1 cellular context compared by ENCODE assay signal in genomic region chr7:44847509-44847919, GRCh38.
TF ChIP-seq lines count a peak whose summit lies in the region.

No MANE protein-coding gene starts in this region.

TF ChIP-seq in HEK293, 187 proteins besides CTCF, POLR2A, EP300 and RAD21 (continued from another document and continues in another):
- TF ChIP-seq ZFP3 (tag by site-specific recombination; IDR thresholded peaks at IDR 0.05; ENCODE audit: low read depth), result no peak
- no peak for TF ChIP-seq MYNN (tag by site-specific recombination; IDR thresholded peaks at IDR 0.05; ENCODE audit: borderline replicate concordance)
- TF ChIP-seq ZNF202 (tag by site-specific recombination; IDR thresholded peaks at IDR 0.05; ENCODE audit: borderline replicate concordance), result no peak
- TF ChIP-seq ZNF23 (tag by site-specific recombination; IDR thresholded peaks at IDR 0.05; ENCODE audit: borderline replicate concordance), result no peak
- no peak for TF ChIP-seq ZNF280C (tag by site-specific recombination; IDR thresholded peaks at IDR 0.05)
- TF ChIP-seq REPIN1 (tag by site-specific recombination; IDR thresholded peaks at IDR 0.05; ENCODE audit: low read depth), result no peak
- no peak for TF ChIP-seq ZNF621 (tag by site-specific recombination; IDR thresholded peaks at IDR 0.05)
- no peak for TF ChIP-seq HOXA7 (CRISPR knock-in tag; IDR thresholded peaks at IDR 0.05; ENCODE audit: borderline replicate concordance)
- TF ChIP-seq, protein P1, sequence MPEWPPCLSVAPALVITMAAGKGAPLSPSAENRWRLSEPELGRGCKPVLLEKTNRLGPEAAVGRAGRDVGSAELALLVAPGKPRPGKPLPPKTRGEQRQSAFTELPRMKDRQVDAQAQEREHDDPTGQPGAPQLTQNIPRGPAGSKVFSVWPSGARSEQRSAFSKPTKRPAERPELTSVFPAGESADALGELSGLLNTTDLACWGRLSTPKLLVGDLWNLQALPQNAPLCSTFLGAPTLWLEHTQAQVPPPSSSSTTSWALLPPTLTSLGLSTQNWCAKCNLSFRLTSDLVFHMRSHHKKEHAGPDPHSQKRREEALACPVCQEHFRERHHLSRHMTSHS (tag by site-specific recombination; IDR thresholded peaks at IDR 0.05), result no peak
- TF ChIP-seq ZNF626 (tag by site-specific recombination; IDR thresholded peaks at IDR 0.05), result no peak
- TF ChIP-seq ZNF19 (tag by site-specific recombination; IDR thresholded peaks at IDR 0.05; ENCODE audit: low read depth), result no peak
- TF ChIP-seq, protein P2, sequence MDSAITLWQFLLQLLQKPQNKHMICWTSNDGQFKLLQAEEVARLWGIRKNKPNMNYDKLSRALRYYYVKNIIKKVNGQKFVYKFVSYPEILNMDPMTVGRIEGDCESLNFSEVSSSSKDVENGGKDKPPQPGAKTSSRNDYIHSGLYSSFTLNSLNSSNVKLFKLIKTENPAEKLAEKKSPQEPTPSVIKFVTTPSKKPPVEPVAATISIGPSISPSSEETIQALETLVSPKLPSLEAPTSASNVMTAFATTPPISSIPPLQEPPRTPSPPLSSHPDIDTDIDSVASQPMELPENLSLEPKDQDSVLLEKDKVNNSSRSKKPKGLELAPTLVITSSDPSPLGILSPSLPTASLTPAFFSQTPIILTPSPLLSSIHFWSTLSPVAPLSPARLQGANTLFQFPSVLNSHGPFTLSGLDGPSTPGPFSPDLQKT (IDR thresholded peaks at IDR 0.05; ENCODE audit: borderline replicate concordance, low read depth, low read length), result no peak
- peak; percentile 91 for TF ChIP-seq ZEB2 (tag by site-specific recombination; IDR thresholded peaks at IDR 0.05)
- no peak for TF ChIP-seq ZNF121 (tag by site-specific recombination; IDR thresholded peaks at IDR 0.05)
- TF ChIP-seq ZNF10 (tag by site-specific recombination; IDR thresholded peaks at IDR 0.05), result no peak
- peak; percentile 95 for TF ChIP-seq SCRT2 (tag by site-specific recombination; IDR thresholded peaks at IDR 0.05)
- no peak for TF ChIP-seq FEZF1 (tag by site-specific recombination; IDR thresholded peaks at IDR 0.05)
- TF ChIP-seq ZNF433 (tag by site-specific recombination; IDR thresholded peaks at IDR 0.05; ENCODE audit: low read depth), result no peak
- no peak for TF ChIP-seq ZFP41 (tag by site-specific recombination; IDR thresholded peaks at IDR 0.05; ENCODE audit: borderline replicate concordance)
- 0 out of 2 replicates have a peak, but pooled peaks have one; percentile 51 for TF ChIP-seq ZBTB10 (tag by site-specific recombination; IDR thresholded peaks at IDR 0.05)
- TF ChIP-seq ZNF24 (tag by site-specific recombination; IDR thresholded peaks at IDR 0.05), result no peak
- no peak for TF ChIP-seq ZNF513 (tag by site-specific recombination; IDR thresholded peaks at IDR 0.05)
- no peak for TF ChIP-seq ZNF514 (tag by site-specific recombination; IDR thresholded peaks at IDR 0.05)
- TF ChIP-seq ZNF175 (tag by site-specific recombination; IDR thresholded peaks at IDR 0.05), result no peak
- TF ChIP-seq MZF1 (tag by site-specific recombination; IDR thresholded peaks at IDR 0.05; ENCODE audit: borderline replicate concordance), result no peak
- TF ChIP-seq, protein P3, sequence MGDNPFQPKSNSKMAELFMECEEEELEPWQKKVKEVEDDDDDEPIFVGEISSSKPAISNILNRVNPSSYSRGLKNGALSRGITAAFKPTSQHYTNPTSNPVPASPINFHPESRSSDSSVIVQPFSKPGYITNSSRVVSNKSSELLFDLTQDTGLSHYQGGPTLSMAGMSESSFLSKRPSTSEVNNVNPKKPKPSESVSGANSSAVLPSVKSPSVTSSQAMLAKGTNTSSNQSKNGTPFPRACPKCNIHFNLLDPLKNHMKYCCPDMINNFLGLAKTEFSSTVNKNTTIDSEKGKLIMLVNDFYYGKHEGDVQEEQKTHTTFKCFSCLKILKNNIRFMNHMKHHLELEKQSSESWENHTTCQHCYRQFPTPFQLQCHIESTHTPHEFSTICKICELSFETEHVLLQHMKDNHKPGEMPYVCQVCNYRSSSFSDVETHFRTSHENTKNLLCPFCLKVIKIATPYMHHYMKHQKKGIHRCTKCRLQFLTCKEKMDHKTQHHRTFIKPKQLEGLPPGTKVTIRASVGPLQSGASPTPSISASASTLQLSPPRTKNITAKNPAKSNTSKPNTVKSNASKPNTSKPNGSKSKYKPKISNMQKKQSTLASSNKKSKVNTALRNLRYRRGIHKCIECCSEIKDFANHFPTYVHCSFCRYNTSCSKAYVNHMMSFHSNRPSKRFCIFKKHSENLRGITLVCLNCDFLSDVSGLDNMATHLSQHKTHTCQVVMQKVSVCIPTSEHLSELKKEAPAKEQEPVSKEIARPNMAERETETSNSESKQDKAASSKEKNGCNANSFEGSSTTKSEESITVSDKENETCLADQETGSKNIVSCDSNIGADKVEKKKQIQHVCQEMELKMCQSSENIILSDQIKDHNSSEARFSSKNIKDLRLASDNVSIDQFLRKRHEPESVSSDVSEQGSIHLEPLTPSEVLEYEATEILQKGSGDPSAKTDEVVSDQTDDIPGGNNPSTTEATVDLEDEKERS (tag by site-specific recombination; IDR thresholded peaks at IDR 0.05), result no peak
- TF ChIP-seq BCL11B (tag by site-specific recombination; IDR thresholded peaks at IDR 0.05; ENCODE audit: low read depth), result peak; percentile 77; the same call in 1 of the 2 replicates
- TF ChIP-seq ZNF214 (tag by site-specific recombination; IDR thresholded peaks at IDR 0.05; ENCODE audit: borderline replicate concordance), result no peak
- TF ChIP-seq, protein P4, sequence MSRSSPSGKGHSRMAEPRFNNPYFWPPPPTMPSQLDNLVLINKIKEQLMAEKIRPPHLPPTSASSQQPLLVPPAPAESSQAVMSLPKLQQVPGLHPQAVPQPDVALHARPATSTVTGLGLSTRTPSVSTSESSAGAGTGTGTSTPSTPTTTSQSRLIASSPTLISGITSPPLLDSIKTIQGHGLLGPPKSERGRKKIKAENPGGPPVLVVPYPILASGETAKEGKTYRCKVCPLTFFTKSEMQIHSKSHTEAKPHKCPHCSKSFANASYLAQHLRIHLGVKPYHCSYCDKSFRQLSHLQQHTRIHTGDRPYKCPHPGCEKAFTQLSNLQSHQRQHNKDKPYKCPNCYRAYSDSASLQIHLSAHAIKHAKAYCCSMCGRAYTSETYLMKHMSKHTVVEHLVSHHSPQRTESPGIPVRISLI (tag by site-specific recombination; IDR thresholded peaks at IDR 0.05), result no peak
- TF ChIP-seq, protein P5, sequence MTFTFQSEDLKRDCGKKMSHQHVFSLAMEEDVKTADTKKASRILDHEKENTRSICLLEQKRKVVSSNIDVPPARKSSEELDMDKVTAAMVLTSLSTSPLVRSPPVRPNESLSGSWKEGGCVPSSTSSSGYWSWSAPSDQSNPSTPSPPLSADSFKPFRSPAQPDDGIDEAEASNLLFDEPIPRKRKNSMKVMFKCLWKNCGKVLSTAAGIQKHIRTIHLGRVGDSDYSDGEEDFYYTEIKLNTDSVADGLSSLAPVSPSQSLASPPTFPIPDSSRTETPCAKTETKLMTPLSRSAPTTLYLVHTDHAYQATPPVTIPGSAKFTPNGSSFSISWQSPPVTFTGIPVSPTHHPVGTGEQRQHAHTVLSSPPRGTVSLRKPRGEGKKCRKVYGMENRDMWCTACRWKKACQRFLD (tag by site-specific recombination; IDR thresholded peaks at IDR 0.05), result no peak
- TF ChIP-seq ZNF560 (tag by site-specific recombination; IDR thresholded peaks at IDR 0.05; ENCODE audit: borderline replicate concordance), result no peak
- TF ChIP-seq ZBTB6 (tag by site-specific recombination; IDR thresholded peaks at IDR 0.05), result peak; percentile 52; the same call in 1 of the 2 replicates
- no peak for TF ChIP-seq HIC1 (tag by site-specific recombination; IDR thresholded peaks at IDR 0.05)
- peak; percentile 75; the same call in 1 of the 2 replicates for TF ChIP-seq ZNF501 (tag by site-specific recombination; IDR thresholded peaks at IDR 0.05)
- TF ChIP-seq ZNF658 (tag by site-specific recombination; IDR thresholded peaks at IDR 0.05), result no peak
- no peak for TF ChIP-seq ZNF155 (tag by site-specific recombination; IDR thresholded peaks at IDR 0.05)
- no peak for TF ChIP-seq ZNF776 (tag by site-specific recombination; IDR thresholded peaks at IDR 0.05; ENCODE audit: borderline replicate concordance)
- TF ChIP-seq ZIC2 (tag by site-specific recombination; IDR thresholded peaks at IDR 0.05), result no peak
- TF ChIP-seq AEBP2 (tag by site-specific recombination; IDR thresholded peaks at IDR 0.05; ENCODE audit: borderline replicate concordance), result no peak
- TF ChIP-seq ZNF747 (tag by site-specific recombination; IDR thresholded peaks at IDR 0.05), result no peak
- no peak for TF ChIP-seq ZNF248 (tag by site-specific recombination; IDR thresholded peaks at IDR 0.05)
- no peak for TF ChIP-seq OSR2 (tag by site-specific recombination; IDR thresholded peaks at IDR 0.05)
- no peak for TF ChIP-seq ZNF521 (tag by site-specific recombination; IDR thresholded peaks at IDR 0.05)
- no peak for TF ChIP-seq ZNF48 (tag by site-specific recombination; IDR thresholded peaks at IDR 0.05)
- TF ChIP-seq ZNF211 (tag by site-specific recombination; IDR thresholded peaks at IDR 0.05; ENCODE audit: low read depth), result no peak
